In the genomic region with DNA sequence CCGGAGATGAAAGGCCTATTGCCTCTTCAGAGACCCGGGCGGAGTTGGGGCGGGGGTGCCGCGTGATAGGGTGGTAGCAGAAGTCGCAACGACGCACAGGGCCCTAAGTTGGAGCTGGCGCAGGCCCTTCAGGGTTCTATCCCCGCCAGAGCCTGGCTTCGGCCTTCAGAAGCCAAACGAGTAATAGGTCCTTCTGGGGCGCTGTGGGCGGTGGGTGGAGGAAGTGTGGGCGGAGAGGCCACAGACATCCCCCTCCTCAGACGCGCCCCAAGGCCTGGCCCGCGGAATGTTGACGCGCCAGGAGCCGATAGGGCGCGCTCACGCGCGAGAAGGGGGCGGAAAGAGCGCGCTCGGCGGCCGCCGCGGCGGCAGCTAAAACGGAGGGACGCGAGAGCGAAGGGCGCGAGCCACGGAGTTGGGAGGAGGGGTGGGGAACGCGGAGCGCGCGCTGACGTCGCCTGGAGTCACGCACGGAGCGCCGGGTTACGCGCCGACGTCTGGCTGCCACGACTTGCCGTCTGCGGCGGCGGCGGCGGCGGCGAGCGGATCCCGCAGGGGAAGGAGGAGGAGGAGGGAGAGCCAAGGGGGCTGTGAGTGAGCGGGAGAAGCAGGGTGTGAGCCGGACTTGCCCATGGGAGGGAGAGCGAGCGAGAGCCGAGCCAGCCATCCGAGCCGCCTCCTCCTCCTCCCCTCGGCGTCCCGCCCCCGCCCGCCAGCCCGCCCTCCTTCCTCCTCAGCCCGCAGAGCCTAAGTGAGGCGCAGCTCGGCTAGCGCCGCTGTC, we compare ENCODE assay signal across 8 cellular contexts. TPM values are rescaled to one million over a fixed set of nuclear protein-coding genes. Genes with fewer than 3 reads are reported as not detected.
DNase-seq lines count a peak whose midpoint lies in the region; ATAC-seq lines count a peak whose summit lies in the region.

No MANE protein-coding gene starts in this region.

- H3K4me1 ChIP-seq in esophagus (ENCODE audit: control insufficient read depth in 2 of 2, insufficient read depth in 2 of 2, low read length in 1 of 2) (peaks cover 3 to 8% of the 10 kb centered on the region in 2 donors), muscle layer of duodenum (ENCODE audit: control insufficient read depth in 1 of 2, insufficient read depth in 2 of 2, low read length in 2 of 2) (peaks cover 0 to 29% of the 10 kb centered on the region in 2 donors)

- H3K27ac Mint-ChIP-seq in activated T-cell treated with anti-CD3 and anti-CD28 coated beads, Interleukin-2, amount 50 U/mL, for 24 hours, result peak overlapping the region; percentile 96

- H3K36me3 ChIP-seq in esophagus (ENCODE audit: control insufficient read depth in 2 of 2, insufficient read depth in 2 of 2, low read length in 1 of 2), result no peaks in the 10 kb centered on the region
- no peaks in the 10 kb centered on the region for H3K36me3 ChIP-seq in muscle layer of duodenum (ENCODE audit: control insufficient read depth in 1 of 2, insufficient read depth in 2 of 2, low read length in 2 of 2)

- H3K4me3 ChIP-seq in esophagus (ENCODE audit: low read depth in 1 of 2, low read length in 2 of 2) (peak overlapping the region; percentile 76 to 78), muscle layer of duodenum (ENCODE audit: low read depth in 1 of 2, low read length in 2 of 2) (peak overlapping the region; percentile 80 to 87)

- H3K27me3 ChIP-seq in esophagus (ENCODE audit: control insufficient read depth in 1 of 2, insufficient read depth in 2 of 2, low read length in 2 of 2) (no peaks in the 10 kb centered on the region), muscle layer of duodenum (ENCODE audit: low read depth, low read length) (no peaks in the 10 kb centered on the region)

- H3K36me3 Mint-ChIP-seq in activated T-cell treated with anti-CD3 and anti-CD28 coated beads, Interleukin-2, amount 50 U/mL, for 24 hours (ENCODE audit: low read depth), result peaks cover 12% of the 10 kb centered on the region

- peaks cover 45% of the 10 kb centered on the region for H3K4me1 Mint-ChIP-seq in activated T-cell treated with anti-CD3 and anti-CD28 coated beads, Interleukin-2, amount 50 U/mL, for 24 hours (ENCODE audit: low read depth)

- H3K27me3 Mint-ChIP-seq in activated T-cell treated with anti-CD3 and anti-CD28 coated beads, Interleukin-2, amount 50 U/mL, for 24 hours, result peaks cover 8% of the 10 kb centered on the region

- peak; percentile 87 for ATAC-seq in GM21515 (IDR thresholded peaks at IDR 0.05; ENCODE audit: unreplicated experiment)

- H3K9me3 Mint-ChIP-seq in activated T-cell treated with anti-CD3 and anti-CD28 coated beads, Interleukin-2, amount 50 U/mL, for 24 hours, result no peaks in the 10 kb centered on the region

- H3K9me3 ChIP-seq in esophagus (ENCODE audit: control insufficient read depth in 2 of 2, insufficient read depth in 1 of 2, low read depth in 1 of 2, low read length in 1 of 2), result no peaks in the 10 kb centered on the region
- no peaks in the 10 kb centered on the region for H3K9me3 ChIP-seq in muscle layer of duodenum (ENCODE audit: control insufficient read depth in 1 of 2, low read length in 2 of 2)

- WGBS in esophagus, 2 donors, result 0 to 1% methylated on average over 56 to 88 of the region's 88 CpGs

- H3K4me3 Mint-ChIP-seq in activated T-cell treated with anti-CD3 and anti-CD28 coated beads, Interleukin-2, amount 50 U/mL, for 24 hours, result peak overlapping the region; percentile 93

- H3K27ac ChIP-seq in esophagus (ENCODE audit: low read depth in 2 of 2, low read length in 1 of 2) (peak overlapping the region; percentile 96 to 97), muscle layer of duodenum (ENCODE audit: low read length) (peak overlapping the region; percentile 93)

- peak; percentile 67 for DNase-seq in DMS153 (lab: John Stamatoyannopoulos, UW)
- peak; percentile 83 for DNase-seq in HuH-7 (ENCODE audit: low spot score)
- peak; percentile 92 for DNase-seq in OCI-M1 (lab: John Stamatoyannopoulos, UW)
- DNase-seq in activated T-cell treated with anti-CD3 and anti-CD28 coated beads, Interleukin-2, amount 50 U/mL, for 24 hours, result peak; percentile 96
- peak; percentile 78 for DNase-seq in stimulated activated CD8-positive, alpha-beta memory T cell treated with anti-CD3 and anti-CD28 coated beads, Interleukin-7, amount 100 ng/mL, for 24 hours (ENCODE audit: low read depth)

RNA-seq across cellular contexts. Expression of gene PURA, which starts 6.4 kb away (rescaled TPM):
- polyA plus RNA-seq in esophagus, result 1 to 10 TPM; 2.7 to 3.4 TPM

RNA-seq across cellular contexts. Expression of gene IGIP, which starts 18.2 kb away (rescaled TPM):
- 1 to 10 TPM; 2.3 to 3.8 TPM for polyA plus RNA-seq in esophagus

Comparison
In these comparisons a context has a peak if more than half of its experiments do, and no peak if none do; other contexts are left out.
1. Peak in every context shown above with its lines: DNase-seq, ATAC-seq, H3K4me3 ChIP-seq and H3K27ac ChIP-seq.